Comparison of ENCODE assay signal across 1 cellular context in genomic region chr17:28372203-28372944, GRCh38.
TF ChIP-seq lines count a peak whose summit lies in the region.

No MANE protein-coding gene starts in this region.

TF ChIP-seq in GM12878, 131 proteins besides CTCF, POLR2A, EP300 and RAD21 (continued from another document):
- TF ChIP-seq, protein P1, sequence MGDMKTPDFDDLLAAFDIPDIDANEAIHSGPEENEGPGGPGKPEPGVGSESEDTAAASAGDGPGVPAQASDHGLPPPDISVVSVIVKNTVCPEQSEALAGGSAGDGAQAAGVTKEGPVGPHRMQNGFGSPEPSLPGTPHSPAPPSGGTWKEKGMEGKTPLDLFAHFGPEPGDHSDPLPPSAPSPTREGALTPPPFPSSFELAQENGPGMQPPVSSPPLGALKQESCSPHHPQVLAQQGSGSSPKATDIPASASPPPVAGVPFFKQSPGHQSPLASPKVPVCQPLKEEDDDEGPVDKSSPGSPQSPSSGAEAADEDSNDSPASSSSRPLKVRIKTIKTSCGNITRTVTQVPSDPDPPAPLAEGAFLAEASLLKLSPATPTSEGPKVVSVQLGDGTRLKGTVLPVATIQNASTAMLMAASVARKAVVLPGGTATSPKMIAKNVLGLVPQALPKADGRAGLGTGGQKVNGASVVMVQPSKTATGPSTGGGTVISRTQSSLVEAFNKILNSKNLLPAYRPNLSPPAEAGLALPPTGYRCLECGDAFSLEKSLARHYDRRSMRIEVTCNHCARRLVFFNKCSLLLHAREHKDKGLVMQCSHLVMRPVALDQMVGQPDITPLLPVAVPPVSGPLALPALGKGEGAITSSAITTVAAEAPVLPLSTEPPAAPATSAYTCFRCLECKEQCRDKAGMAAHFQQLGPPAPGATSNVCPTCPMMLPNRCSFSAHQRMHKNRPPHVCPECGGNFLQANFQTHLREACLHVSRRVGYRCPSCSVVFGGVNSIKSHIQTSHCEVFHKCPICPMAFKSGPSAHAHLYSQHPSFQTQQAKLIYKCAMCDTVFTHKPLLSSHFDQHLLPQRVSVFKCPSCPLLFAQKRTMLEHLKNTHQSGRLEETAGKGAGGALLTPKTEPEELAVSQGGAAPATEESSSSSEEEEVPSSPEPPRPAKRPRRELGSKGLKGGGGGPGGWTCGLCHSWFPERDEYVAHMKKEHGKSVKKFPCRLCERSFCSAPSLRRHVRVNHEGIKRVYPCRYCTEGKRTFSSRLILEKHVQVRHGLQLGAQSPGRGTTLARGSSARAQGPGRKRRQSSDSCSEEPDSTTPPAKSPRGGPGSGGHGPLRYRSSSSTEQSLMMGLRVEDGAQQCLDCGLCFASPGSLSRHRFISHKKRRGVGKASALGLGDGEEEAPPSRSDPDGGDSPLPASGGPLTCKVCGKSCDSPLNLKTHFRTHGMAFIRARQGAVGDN (IDR thresholded peaks at IDR 0.05): no peak
- TF ChIP-seq ATF3 (IDR thresholded peaks at IDR 0.05; ENCODE audit: borderline replicate concordance, extremely low read depth, low read depth, low read length): no peak
- no peak for TF ChIP-seq HSF1 (IDR thresholded peaks at IDR 0.05; ENCODE audit: low read depth, low read length)
- TF ChIP-seq RAD51 (IDR thresholded peaks at IDR 0.05): no peak
- no peak for TF ChIP-seq STAT1 (conservative IDR thresholded peaks at IDR 0.05)
- TF ChIP-seq ZBTB33 (IDR thresholded peaks at IDR 0.05): no peak
- TF ChIP-seq RELA (IDR thresholded peaks at IDR 0.05; ENCODE audit: borderline replicate concordance, partially characterized antibody): no peak
- TF ChIP-seq TCF7 (IDR thresholded peaks at IDR 0.05; ENCODE audit: borderline replicate concordance): no peak
- TF ChIP-seq CHD4 (IDR thresholded peaks at IDR 0.05): no peak
